Comparison of ENCODE assay signal across 12 cellular contexts in genomic region chr21:46083271-46084040, GRCh38. TPM values are rescaled to one million over a fixed set of nuclear protein-coding genes. Genes with fewer than 3 reads are reported as not detected.
DNase-seq lines count a peak whose midpoint lies in the region; ATAC-seq and TF ChIP-seq lines count a peak whose summit lies in the region.
"Had no signal": no experiment of that assay in that cellular context is flagged by ENCODE, and none has a peak within 500 bp of the region (broad histone marks: within the 10 kb centered on the region; RNA-seq: fewer than 3 reads in every experiment).

No MANE protein-coding gene starts in this region.

- intact Hi-C loops in posterior vena cava (cut with DNase I), result no loop called here

- H3K9me3 ChIP-seq in SK-N-MC (ENCODE audit: low read depth, low read length) (no peaks in the 10 kb centered on the region), gastroesophageal sphincter (peaks cover 0 to 8% (median 0%) of the 10 kb centered on the region in 3 donors)

- WGBS in gastroesophageal sphincter (ENCODE audit: low coverage in 1 of 2), 2 donors, result 67 to 100% methylated on average over 1 to 10 of the region's 36 CpGs

- ATAC-seq in gastroesophageal sphincter, result no peak
- ATAC-seq in HG03442 (IDR thresholded peaks at IDR 0.05; ENCODE audit: unreplicated experiment), result no peak

- POLR2A ChIA-PET in BJ (lab: Charles Lee), result no interaction called here

- no peak for TF ChIP-seq EP300 in gastroesophageal sphincter (IDR thresholded peaks at IDR 0.05)

- in situ Hi-C loops in GM13976 (cut with MboI; ENCODE audit: low sequenced_read_pairs, unreplicated experiment), result no loop called here

- peaks cover 0 to 49% (median 14%) of the 10 kb centered on the region in 3 donors for H3K4me1 ChIP-seq in gastroesophageal sphincter

- TF ChIP-seq POLR2A in gastroesophageal sphincter (IDR thresholded peaks at IDR 0.05), result no peak

- CTCF ChIA-PET in BJ (lab: Yijun Ruan, JAX), result interaction anchor here (1.3 to 2.1 kb wide), 4 partner anchors 9 to 28 kb away, joined by 3 to 6 read pairs (median 4); partner anchors contain the start of gene COL6A2

- H3K9ac ChIP-seq in SK-N-MC (ENCODE audit: insufficient read length), result peak overlapping the region; percentile 8
- H3K9ac ChIP-seq: BLaER1 treated with 17β-estradiol and CSF1 and Interleukin-3, amounts not matched to agents 10 nM and 100 nM had no signal

- DNase-seq in BJ (ENCODE audit: low read depth) (peak; percentile 53), SK-N-MC (ENCODE audit: low read depth, low spot score) (no peak), posterior vena cava (ENCODE audit: low spot score) (peak; percentile 79), GF-D8 (lab: John Stamatoyannopoulos, UW) (no peak), caudate nucleus (lab: John Stamatoyannopoulos, UW) (no peak), GM13976 (ENCODE audit: low spot score) (no peak)
- DNase-seq: brain microvascular endothelial cell, HCEC 1CT, hypothalamus had no signal

- H3K36me3 ChIP-seq in BJ (ENCODE audit: control insufficient read depth, insufficient read depth, low read length), result no peaks in the 10 kb centered on the region
- no peaks in the 10 kb centered on the region for H3K36me3 ChIP-seq in SK-N-MC (ENCODE audit: insufficient read depth, low read length)
- H3K36me3 ChIP-seq in gastroesophageal sphincter, result no peaks in the 10 kb centered on the region
- H3K36me3 ChIP-seq: BLaER1 treated with 17β-estradiol and CSF1 and Interleukin-3, amounts not matched to agents 10 nM and 100 nM; brain microvascular endothelial cell had no signal

- no peak overlapping the region for H3K27ac ChIP-seq in SK-N-MC
- peak overlapping the region in 3 of 4 donors; percentile 11 to 25 (median 12) for H3K27ac ChIP-seq in gastroesophageal sphincter
- no peak overlapping the region for H3K27ac ChIP-seq in caudate nucleus (ENCODE audit: low read depth, low read length)
- H3K27ac ChIP-seq: BLaER1 treated with 17β-estradiol and CSF1 and Interleukin-3, amounts not matched to agents 10 nM and 100 nM; brain microvascular endothelial cell had no signal

- H3K4me3 ChIP-seq in BJ (ENCODE audit: low read depth, low read length) (no peak overlapping the region), SK-N-MC (no peak overlapping the region), gastroesophageal sphincter (no peak overlapping the region)
- H3K4me3 ChIP-seq: BLaER1 treated with 17β-estradiol and CSF1 and Interleukin-3, amounts not matched to agents 10 nM and 100 nM had no signal

- TF ChIP-seq CTCF in BJ (IDR thresholded peaks at IDR 0.05; ENCODE audit: insufficient read depth, low read depth, low read length) (no peak), gastroesophageal sphincter (IDR thresholded peaks at IDR 0.05) (no peak), GM13976 (IDR thresholded peaks at IDR 0.05; ENCODE audit: borderline replicate concordance, control extremely low read depth, extremely low read depth, insufficient read depth, missing control alignments) (no peak)

- no peaks in the 10 kb centered on the region for H3K27me3 ChIP-seq in BJ (ENCODE audit: control insufficient read depth, insufficient read depth, low read length)
- no peaks in the 10 kb centered on the region for H3K27me3 ChIP-seq in gastroesophageal sphincter
- H3K27me3 ChIP-seq: BLaER1 treated with 17β-estradiol and CSF1 and Interleukin-3, amounts not matched to agents 10 nM and 100 nM; brain microvascular endothelial cell had no signal

RNA-seq across cellular contexts. Expression of gene COL6A2, which starts 14.5 kb away (rescaled TPM):
- 412 and 665 TPM in 2 replicates for polyA plus RNA-seq in BJ (2011; rRNA removed)
- polyA minus RNA-seq in BJ (2011; rRNA and poly(A)+ RNA removed), result 246 and 249 TPM in 2 replicates
- total RNA-seq in gastroesophageal sphincter, result 1,000 to 10,000 TPM in 3 of 4 donors, 100 to 1,000 TPM in 1; 720 to 1,286 (median 1,215) TPM
- total RNA-seq in posterior vena cava, result 1,000 to 10,000 TPM; 1,504 to 1,642 TPM

Comparison
In these comparisons a context has a peak if more than half of its experiments do, and no peak if none do; other contexts are left out.
1. DNase-seq: peak in BJ (single experiment) and posterior vena cava (single experiment); none in SK-N-MC (single experiment), GF-D8 (single experiment), caudate nucleus (0 of 61) and GM13976 (single experiment).
2. H3K27ac ChIP-seq: peak in gastroesophageal sphincter (3 of 4); none in SK-N-MC (single experiment) and caudate nucleus (single experiment).